Comparison of ENCODE assay signal across 8 cellular contexts in genomic region chr19:18419699-18420460, GRCh38. TPM values are rescaled to one million over a fixed set of nuclear protein-coding genes. Genes with fewer than 3 reads are reported as not detected.
DNase-seq lines count a peak whose midpoint lies in the region; ATAC-seq and TF ChIP-seq lines count a peak whose summit lies in the region.

No MANE protein-coding gene starts in this region.

- no peaks in the 10 kb centered on the region for H3K36me3 ChIP-seq in RWPE2 (ENCODE audit: low read depth)
- no peaks in the 10 kb centered on the region for H3K36me3 ChIP-seq in uterus

- peak overlapping the region; percentile 83 for H3K4me3 Mint-ChIP-seq in central memory CD8-positive, alpha-beta T cell

- H3K9me3 ChIP-seq in RWPE2 (ENCODE audit: severe bottlenecking) (no peaks in the 10 kb centered on the region), mononuclear cell (ENCODE audit: low read depth, low read length) (no peaks in the 10 kb centered on the region), uterus (no peaks in the 10 kb centered on the region)

- H3K4me1 Mint-ChIP-seq in central memory CD8-positive, alpha-beta T cell = peaks cover 76% of the 10 kb centered on the region

- H3K9me3 Mint-ChIP-seq in central memory CD8-positive, alpha-beta T cell = no peaks in the 10 kb centered on the region

- H3K27ac ChIP-seq in RWPE2 (ENCODE audit: poor library complexity, severe bottlenecking) (peak overlapping the region; percentile 70), uterus (peak overlapping the region; percentile 90 to 93)

- H3K36me3 Mint-ChIP-seq in central memory CD8-positive, alpha-beta T cell (ENCODE audit: insufficient read depth) = peaks cover 28% of the 10 kb centered on the region

- peaks cover 5% of the 10 kb centered on the region for H3K4me1 ChIP-seq in RWPE2 (ENCODE audit: insufficient read depth, poor library complexity, severe bottlenecking)
- H3K4me1 ChIP-seq in mononuclear cell (ENCODE audit: insufficient read depth, low read length) = peaks cover 87% of the 10 kb centered on the region
- H3K4me1 ChIP-seq in uterus = peaks cover 0 to 27% of the 10 kb centered on the region in 2 donors

- H3K27me3 Mint-ChIP-seq in central memory CD8-positive, alpha-beta T cell = no peaks in the 10 kb centered on the region

- peak; percentile 5 for ATAC-seq in GM21381 (IDR thresholded peaks at IDR 0.05; ENCODE audit: unreplicated experiment)
- ATAC-seq in RWPE2 (ENCODE audit: low read depth) = peak; percentile 4; the same call in 1 of the 3 replicates
- peak; percentile 38 for ATAC-seq in central memory CD8-positive, alpha-beta T cell (replicated peaks; ENCODE audit: extremely low read depth, poor library complexity, severe bottlenecking)
- no peak for ATAC-seq in GM19395 (IDR thresholded peaks at IDR 0.05; ENCODE audit: unreplicated experiment)
- ATAC-seq in HG03045 (IDR thresholded peaks at IDR 0.05; ENCODE audit: unreplicated experiment) = no peak

- no peak for TF ChIP-seq POLR2A in uterus (IDR thresholded peaks at IDR 0.05)

- intact Hi-C loops in uterus (cut with DNase I; ENCODE audit: low total_unique reads) = loop anchor here (10.0 kb wide), 1 partner anchor 75 kb away; the partner anchor contains the start of gene PGPEP1

- TF ChIP-seq CTCF in RWPE2 (IDR thresholded peaks at IDR 0.05; ENCODE audit: poor library complexity, severe bottlenecking) (peak; percentile 32), uterus (IDR thresholded peaks at IDR 0.05) (no peak)

- peak overlapping the region; percentile 89 for H3K4me3 ChIP-seq in RWPE2 (ENCODE audit: severe bottlenecking)
- peak overlapping the region; percentile 41 for H3K4me3 ChIP-seq in mononuclear cell (ENCODE audit: low read length)
- H3K4me3 ChIP-seq in uterus = peak overlapping the region; percentile 37 to 62

- H3K27ac Mint-ChIP-seq in central memory CD8-positive, alpha-beta T cell (ENCODE audit: low read depth) = peak overlapping the region; percentile 85

- peak; percentile 31 for DNase-seq in Ammon's horn (ENCODE audit: low spot score)
- DNase-seq in RWPE2 (ENCODE audit: low spot score) = peak; percentile 64
- no peak for DNase-seq in central memory CD8-positive, alpha-beta T cell (ENCODE audit: low spot score in 2 of 2)
- peak in 1 of 2 donors; percentile 59 for DNase-seq in uterus

- H3K27me3 ChIP-seq in RWPE2 (ENCODE audit: insufficient read depth, poor library complexity, severe bottlenecking) (no peaks in the 10 kb centered on the region), mononuclear cell (ENCODE audit: insufficient read depth, low read length) (no peaks in the 10 kb centered on the region), uterus (no peaks in the 10 kb centered on the region)

RNA-seq across cellular contexts. Expression of gene SSBP4, which starts 0.7 kb away (rescaled TPM):
- total RNA-seq in mononuclear cell (46.2 TPM), uterus (100 to 1,000 TPM in 1 of 4 donors, 10 to 100 TPM in 3; 23.6 to 105 (median 54.8) TPM)

RNA-seq across cellular contexts. Expression of gene ISYNA1, which starts 18.1 kb away (rescaled TPM):
- 7.8 TPM for total RNA-seq in mononuclear cell
- total RNA-seq in uterus = 100 to 1,000 TPM in 2 of 4 donors, 10 to 100 TPM in 2; 56.8 to 152 (median 106) TPM

RNA-seq across cellular contexts. Expression of gene LRRC25, which starts 22.5 kb away (rescaled TPM):
- total RNA-seq in mononuclear cell = 32.7 TPM
- 1 to 10 TPM in 2 of 4 donors, under 1 TPM in 1, not detected in 1; 0.51 to 2.3 (median 1.9) TPM for total RNA-seq in uterus

RNA-seq across cellular contexts. Expression of gene GDF15, which starts 33.9 kb away (rescaled TPM):
- not detected for total RNA-seq in mononuclear cell
- 10 to 100 TPM in 1 of 4 donors, 1 to 10 TPM in 1, under 1 TPM in 2; 0.41 to 13.1 (median 1.6) TPM for total RNA-seq in uterus

Comparison
In these comparisons a context has a peak if more than half of its experiments do, and no peak if none do; other contexts are left out.
1. DNase-seq: peak in Ammon's horn (single experiment) and RWPE2 (single experiment); none in central memory CD8-positive, alpha-beta T cell (0 of 2).
2. ATAC-seq: peak in GM21381 (single experiment), RWPE2 (single experiment) and central memory CD8-positive, alpha-beta T cell (single experiment); none in GM19395 (single experiment) and HG03045 (single experiment).
3. RNA of gene LRRC25, which starts 22.5 kb away (total RNA-seq): 32.7 TPM in mononuclear cell (single experiment); 0.51 to 2.3 TPM in uterus; every median in the first group is over 10 times any median in the second.
4. Peak in every context shown above with its lines, with median percentiles within 50 percentile points of each other: H3K4me3 ChIP-seq.